8 cellular contexts compared by ENCODE assay signal in the genomic region with DNA sequence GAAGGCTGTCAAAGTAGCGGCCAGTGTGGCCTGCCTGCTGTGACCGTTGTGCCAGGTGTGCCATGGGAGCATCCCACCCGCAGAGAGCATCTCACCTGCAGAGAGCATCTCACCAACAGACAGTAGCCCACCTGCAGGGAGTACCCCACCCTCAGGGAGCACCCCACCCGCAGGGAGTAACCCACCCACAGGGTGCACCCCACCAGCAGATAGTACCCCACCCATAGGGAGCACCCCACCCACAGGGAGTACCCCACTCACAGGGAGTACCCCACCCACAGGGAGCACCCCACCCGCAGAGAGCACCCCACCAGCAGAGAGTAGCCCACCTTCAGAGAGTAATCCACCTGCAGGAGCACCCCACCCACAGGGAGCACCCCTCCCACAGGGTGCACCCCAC.
"Had no signal": no experiment of that assay in that cellular context is flagged by ENCODE, and none has a peak within 500 bp of the region (broad histone marks: within the 10 kb centered on the region; RNA-seq: fewer than 3 reads in every experiment).

No MANE protein-coding gene starts in this region.

- ATAC-seq: GM12878 had no signal

- H3K4me3 ChIP-seq: GM12878 had no signal

- DNase-seq: GDM1, GF-D8 had no signal

- FAIRE-seq: G401.6, GM12878, GM12891, GM12892, GM18507, GM19239 had no signal
